Comparison of ENCODE assay signal across 8 cellular contexts in genomic region chr4:183099537-183100297, GRCh38.
A peak's percentile ranks its signal among the peaks of the same experiment; 100 is the strongest.
DNase-seq lines count a peak whose midpoint lies in the region; ATAC-seq and TF ChIP-seq lines count a peak whose summit lies in the region.

No MANE protein-coding gene starts in this region.

- ATAC-seq in HG03520 (IDR thresholded peaks at IDR 0.05; ENCODE audit: unreplicated experiment): peak; percentile 8

- H3K9me3 ChIP-seq in neutrophil: no peaks in the 10 kb centered on the region

- H3K27ac ChIP-seq in neutrophil: no peak overlapping the region

- H3K27me3 ChIP-seq in neutrophil: peaks cover 85% of the 10 kb centered on the region

- peak overlapping the region; percentile 64 to 68 for H3K4me3 ChIP-seq in neutrophil (ENCODE audit: low read depth in 1 of 2, low read length in 1 of 2)

- H3K36me3 ChIP-seq in neutrophil: no peaks in the 10 kb centered on the region

- DNase-seq in GDM1 (lab: John Stamatoyannopoulos, UW): peak; percentile 9
- DNase-seq in activated T-cell treated with anti-CD3 and anti-CD28 coated beads, Interleukin-2, amount 50 U/mL, for 48 hours: peak; percentile 32 to 38
- DNase-seq in germinal center (ENCODE audit: low spot score): peak; percentile 13
- DNase-seq in NCI-H774 (lab: John Stamatoyannopoulos, UW): no peak
- no peak for DNase-seq in NCI-H1048 (lab: John Stamatoyannopoulos, UW)
- DNase-seq in NCI-H345 (lab: John Stamatoyannopoulos, UW): no peak

- TF ChIP-seq CTCF in neutrophil (IDR thresholded peaks at IDR 0.05): no peak

- H3K4me1 ChIP-seq in neutrophil (ENCODE audit: control insufficient read depth in 1 of 2, insufficient read depth in 1 of 2, low read depth in 1 of 2, low read length in 1 of 2): peaks cover 24% of the 10 kb centered on the region in 2 experiments

Comparison
In these comparisons a context has a peak if more than half of its experiments do, and no peak if none do; other contexts are left out.
1. DNase-seq: peak in GDM1 (single experiment), activated T-cell treated with anti-CD3 and anti-CD28 coated beads, Interleukin-2, amount 50 U/mL, for 48 hours (2 of 2) and germinal center (single experiment); none in NCI-H774 (single experiment), NCI-H1048 (single experiment) and NCI-H345 (single experiment).